Comparison of ENCODE assay signal across 1 cellular context in the genomic region with DNA sequence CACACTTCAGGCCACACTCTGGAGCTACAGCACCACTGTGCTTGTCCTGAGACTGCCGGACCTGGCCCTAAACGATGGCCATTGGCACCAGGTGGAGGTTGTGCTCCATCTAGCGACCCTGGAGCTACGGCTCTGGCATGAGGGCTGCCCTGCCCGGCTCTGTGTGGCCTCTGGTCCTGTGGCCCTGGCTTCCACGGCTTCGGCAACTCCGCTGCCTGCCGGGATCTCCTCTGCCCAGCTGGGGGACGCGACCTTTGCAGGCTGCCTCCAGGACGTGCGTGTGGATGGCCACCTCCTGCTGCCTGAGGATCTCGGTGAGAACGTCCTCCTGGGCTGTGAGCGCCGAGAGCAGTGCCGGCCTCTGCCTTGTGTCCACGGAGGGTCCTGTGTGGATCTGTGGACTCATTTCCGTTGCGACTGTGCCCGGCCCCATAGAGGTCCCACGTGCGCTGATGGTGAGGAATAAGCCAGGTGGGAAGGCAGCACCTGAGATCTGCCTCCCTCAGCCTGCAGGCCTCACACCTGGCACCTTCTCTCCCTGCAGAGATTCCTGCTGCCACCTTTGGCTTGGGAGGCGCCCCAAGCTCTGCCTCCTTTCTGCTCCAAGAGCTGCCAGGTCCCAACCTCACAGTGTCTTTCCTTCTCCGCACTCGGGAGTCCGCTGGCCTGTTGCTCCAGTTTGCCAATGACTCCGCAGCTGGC.
TF ChIP-seq lines count a peak whose summit lies in the region.

No MANE protein-coding gene starts in this region.

TF ChIP-seq in H1, 55 proteins besides CTCF, POLR2A, EP300 and RAD21:
- no peak for TF ChIP-seq TAF1 (IDR thresholded peaks at IDR 0.05; ENCODE audit: low read depth, low read length)
- TF ChIP-seq EGR1 (IDR thresholded peaks at IDR 0.05; ENCODE audit: borderline replicate concordance, low read depth, low read length) = 0 out of 2 replicates have a peak, but pooled peaks have one; percentile 31
TF ChIP-seq in H1: peak in this region for 1.
